Comparison of ENCODE assay signal across 33 cellular contexts in genomic region chr12:11040162-11040561, GRCh38. TPM values are rescaled to one million over a fixed set of nuclear protein-coding genes. Genes with fewer than 3 reads are reported as not detected.
"Had no signal": no experiment of that assay in that cellular context is flagged by ENCODE, and none has a peak within 500 bp of the region (broad histone marks: within the 10 kb centered on the region; RNA-seq: fewer than 3 reads in every experiment).

No MANE protein-coding gene starts in this region.

- H3K4me1 Mint-ChIP-seq: activated CD4-positive, alpha-beta T cell treated with anti-CD3 and anti-CD28 coated beads, Interleukin-2, amount 10 ng/mL, durations not matched to agents 24 days and 14 days; activated naive CD4-positive, alpha-beta T cell treated with anti-CD3 and anti-CD28 coated beads, Interleukin-2, amount 10 ng/mL, durations not matched to agents 7 days and 5 days; activated naive CD8-positive, alpha-beta T cell treated with anti-CD3 and anti-CD28 coated beads, Interleukin-2, amount 10 ng/mL, durations not matched to agents 7 days and 5 days; brain; nephron had no signal

- ATAC-seq: activated CD4-positive, CD25-positive, alpha-beta regulatory T cell treated with anti-CD3 and anti-CD28 coated beads, Interleukin-2, amount 50 U/mL, for 24 hours; esophagus mucosa; foreskin keratinocyte; heart left ventricle; left ventricle myocardium superior; right lobe of liver; stimulated activated naive CD8-positive, alpha-beta T cell treated with anti-CD3 and anti-CD28 coated beads, Interleukin-15, Interleukin-2, amounts not matched to agents 100 U/mL and 50 U/mL, for 24 hours; T-helper 17 cell had no signal

- H3K4me1 ChIP-seq: ascending aorta, foreskin keratinocyte, right lobe of liver, testis, transverse colon had no signal

- H3K27me3 Mint-ChIP-seq: activated CD4-positive, alpha-beta memory T cell treated with anti-CD3 and anti-CD28 coated beads for 36 hours; activated CD4-positive, alpha-beta T cell treated with anti-CD3 and anti-CD28 coated beads, Interleukin-2, amount 10 ng/mL, durations not matched to agents 24 days and 14 days; activated naive CD4-positive, alpha-beta T cell treated with anti-CD3 and anti-CD28 coated beads, Interleukin-2, amount 10 ng/mL, durations not matched to agents 7 days and 5 days; activated naive CD8-positive, alpha-beta T cell treated with anti-CD3 and anti-CD28 coated beads, Interleukin-2, amount 10 ng/mL, durations not matched to agents 7 days and 5 days; brain; progenitor cell of endocrine pancreas; T-helper 17 cell had no signal

- DNase-seq: activated CD4-positive, alpha-beta memory T cell treated with anti-CD3 and anti-CD28 coated beads for 36 hours; activated CD4-positive, alpha-beta T cell treated with anti-CD3 and anti-CD28 coated beads, Interleukin-2, amount 10 ng/mL, durations not matched to agents 24 days and 14 days; activated CD8-positive, alpha-beta memory T cell treated with anti-CD3 and anti-CD28 coated beads, Interleukin-2, amount 50 U/mL, for 4 hours; activated gamma-delta T cell; activated naive CD4-positive, alpha-beta T cell treated with anti-CD3 and anti-CD28 coated beads, Interleukin-2, amount 10 ng/mL, durations not matched to agents 7 days and 5 days; activated naive CD8-positive, alpha-beta T cell treated with anti-CD3 and anti-CD28 coated beads, Interleukin-2, amount 10 ng/mL, durations not matched to agents 7 days and 5 days; activated T-cell treated with anti-CD3 and anti-CD28 coated beads, Interleukin-2, amount 50 U/mL, for 1 hour; caudate nucleus; cortex of kidney; heart left ventricle; left ventricle myocardium superior; ovary; right lobe of liver; stimulated activated CD4-positive, alpha-beta T cell treated with anti-CD3 and anti-CD28 coated beads, Interleukin-2, amount 100 ng/mL, for 48 hours; stimulated activated naive CD8-positive, alpha-beta T cell treated with anti-CD3 and anti-CD28 coated beads, Interleukin-15, Interleukin-2, amounts not matched to agents 100 U/mL and 50 U/mL, for 24 hours; T-helper 17 cell; T1000; testis; transverse colon; WERI-Rb-1 had no signal

- H3K27ac ChIP-seq: ascending aorta, foreskin keratinocyte, heart left ventricle, neutrophil, ovary, right lobe of liver, testis, transverse colon, WERI-Rb-1 had no signal

- H3K9me3 ChIP-seq: neutrophil, ovary, right lobe of liver, testis, transverse colon had no signal

- H3K27me3 ChIP-seq: ascending aorta, foreskin keratinocyte, heart left ventricle, neutrophil, ovary, right lobe of liver, testis, transverse colon had no signal

- FAIRE-seq: endothelial cell of umbilical vein, islet of Langerhans had no signal

- H3K36me3 ChIP-seq: neutrophil, ovary, right lobe of liver had no signal

- H3K27ac Mint-ChIP-seq: activated CD4-positive, alpha-beta memory T cell treated with anti-CD3 and anti-CD28 coated beads for 36 hours; activated CD4-positive, alpha-beta T cell treated with anti-CD3 and anti-CD28 coated beads, Interleukin-2, amount 10 ng/mL, durations not matched to agents 24 days and 14 days; activated naive CD4-positive, alpha-beta T cell treated with anti-CD3 and anti-CD28 coated beads, Interleukin-2, amount 10 ng/mL, durations not matched to agents 7 days and 5 days; activated naive CD8-positive, alpha-beta T cell treated with anti-CD3 and anti-CD28 coated beads, Interleukin-2, amount 10 ng/mL, durations not matched to agents 7 days and 5 days; brain; nephron; T-helper 17 cell had no signal

- H3K4me3 Mint-ChIP-seq: activated CD4-positive, alpha-beta memory T cell treated with anti-CD3 and anti-CD28 coated beads for 36 hours; activated CD4-positive, alpha-beta T cell treated with anti-CD3 and anti-CD28 coated beads, Interleukin-2, amount 10 ng/mL, durations not matched to agents 24 days and 14 days; activated naive CD4-positive, alpha-beta T cell treated with anti-CD3 and anti-CD28 coated beads, Interleukin-2, amount 10 ng/mL, durations not matched to agents 7 days and 5 days; activated naive CD8-positive, alpha-beta T cell treated with anti-CD3 and anti-CD28 coated beads, Interleukin-2, amount 10 ng/mL, durations not matched to agents 7 days and 5 days; brain; nephron; T-helper 17 cell had no signal

- H3K9me3 Mint-ChIP-seq: activated naive CD4-positive, alpha-beta T cell treated with anti-CD3 and anti-CD28 coated beads, Interleukin-2, amount 10 ng/mL, durations not matched to agents 7 days and 5 days had no signal

- H3K4me3 ChIP-seq: ascending aorta, heart left ventricle, ovary, right lobe of liver, testis, transverse colon had no signal

RNA-seq across cellular contexts. Expression of gene TAS2R31, which starts 9.0 kb away (rescaled TPM):
- total RNA-seq: ascending aorta had no signal
- polyA plus RNA-seq: foreskin keratinocyte had no signal

RNA-seq across cellular contexts. Expression of gene TAS2R19, which starts 17.7 kb away (rescaled TPM):
- total RNA-seq: ascending aorta had no signal
- polyA plus RNA-seq: foreskin keratinocyte had no signal

RNA-seq across cellular contexts. Expression of gene TAS2R46, which starts 21.9 kb away (rescaled TPM):
- polyA plus RNA-seq: foreskin keratinocyte, heart left ventricle, ovary, urinary bladder had no signal

RNA-seq across cellular contexts. Expression of gene TAS2R43, which starts 52.0 kb away (rescaled TPM):
- total RNA-seq: activated CD8-positive, alpha-beta memory T cell treated with anti-CD3 and anti-CD28 coated beads for 36 hours; ascending aorta; left ventricle myocardium superior; renal cortical epithelial cell had no signal
- polyA plus RNA-seq: foreskin keratinocyte, heart left ventricle, urinary bladder had no signal
